In genomic region chr15:77591960-77592613, GRCh38 we compare ENCODE assay signal across 28 cellular contexts. TPM values are rescaled to one million over a fixed set of nuclear protein-coding genes. Genes with fewer than 3 reads are reported as not detected.
"Had no signal": no experiment of that assay in that cellular context is flagged by ENCODE, and none has a peak within 500 bp of the region (broad histone marks: within the 10 kb centered on the region; RNA-seq: fewer than 3 reads in every experiment).

No MANE protein-coding gene starts in this region.

- H3K4me1 ChIP-seq: foreskin keratinocyte, left ventricle myocardium inferior, stomach, suprapubic skin, transverse colon, vagina had no signal

- ATAC-seq: activated CD8-positive, alpha-beta T cell treated with anti-CD3 and anti-CD28 coated beads, Interleukin-2, amount 10 ng/mL, durations not matched to agents 7 days and 5 days; activated naive CD8-positive, alpha-beta T cell treated with anti-CD3 and anti-CD28 coated beads, Interleukin-2, amount 50 U/mL, for 24 hours; natural killer cell; sciatic nerve; stimulated activated memory B cell treated with anti-CD40 and anti-IgM and Interleukin-4, amounts not matched to agents 10 μg/mL and 1 μg/mL and 100 μg/mL, for 72 hours had no signal

- H3K36me3 ChIP-seq: brain microvascular endothelial cell, left ventricle myocardium inferior, pancreas, stomach, suprapubic skin, transverse colon, vagina had no signal

- H3K27me3 ChIP-seq: brain microvascular endothelial cell, foreskin keratinocyte, pancreas, stomach, suprapubic skin, transverse colon, vagina had no signal

- H3K36me3 Mint-ChIP-seq: mesothelial cell of epicardium; natural killer cell; stimulated activated memory B cell treated with anti-CD40 and anti-IgM and Interleukin-4, amounts not matched to agents 10 μg/mL and 1 μg/mL and 100 μg/mL, for 72 hours had no signal

- H3K9me3 Mint-ChIP-seq: activated naive CD8-positive, alpha-beta T cell treated with anti-CD3 and anti-CD28 coated beads, Interleukin-2, amount 50 U/mL, for 24 hours; activated T-helper 1 cell treated with anti-CD3 and anti-CD28 coated beads, Interleukin-12 subunit alpha, Interleukin-12 subunit beta, Interleukin-2, Interleukin-4 antibody, amounts not matched to agents 30 ng/mL and 10 ng/mL and 1 ng/mL, durations not matched to agents 14 hours and 24 hours and 36 hours; mesothelial cell of epicardium; natural killer cell; stimulated activated memory B cell treated with anti-CD40 and anti-IgM and Interleukin-4, amounts not matched to agents 10 μg/mL and 1 μg/mL and 100 μg/mL, for 72 hours had no signal

- H3K27ac ChIP-seq: brain microvascular endothelial cell, foreskin keratinocyte, left ventricle myocardium inferior, pancreas, stomach, suprapubic skin, transverse colon, vagina had no signal

- H3K27ac Mint-ChIP-seq: activated CD8-positive, alpha-beta T cell treated with anti-CD3 and anti-CD28 coated beads, Interleukin-2, amount 10 ng/mL, durations not matched to agents 7 days and 5 days; activated naive CD8-positive, alpha-beta T cell treated with anti-CD3 and anti-CD28 coated beads, Interleukin-2, amount 50 U/mL, for 24 hours; activated T-helper 1 cell treated with anti-CD3 and anti-CD28 coated beads, Interleukin-12 subunit alpha, Interleukin-12 subunit beta, Interleukin-2, Interleukin-4 antibody, amounts not matched to agents 30 ng/mL and 10 ng/mL and 1 ng/mL, durations not matched to agents 14 hours and 24 hours and 36 hours; mesothelial cell of epicardium; natural killer cell; stimulated activated memory B cell treated with anti-CD40 and anti-IgM and Interleukin-4, amounts not matched to agents 10 μg/mL and 1 μg/mL and 100 μg/mL, for 72 hours had no signal

- H3K4me3 ChIP-seq: left ventricle myocardium inferior, pancreas, stomach, suprapubic skin, transverse colon, vagina had no signal

- FAIRE-seq: kidney, pancreas, small intestine had no signal

- H3K4me3 Mint-ChIP-seq: activated CD8-positive, alpha-beta T cell treated with anti-CD3 and anti-CD28 coated beads, Interleukin-2, amount 10 ng/mL, durations not matched to agents 7 days and 5 days; activated naive CD8-positive, alpha-beta T cell treated with anti-CD3 and anti-CD28 coated beads, Interleukin-2, amount 50 U/mL, for 24 hours; activated T-helper 1 cell treated with anti-CD3 and anti-CD28 coated beads, Interleukin-12 subunit alpha, Interleukin-12 subunit beta, Interleukin-2, Interleukin-4 antibody, amounts not matched to agents 30 ng/mL and 10 ng/mL and 1 ng/mL, durations not matched to agents 14 hours and 24 hours and 36 hours; mesothelial cell of epicardium; natural killer cell; stimulated activated memory B cell treated with anti-CD40 and anti-IgM and Interleukin-4, amounts not matched to agents 10 μg/mL and 1 μg/mL and 100 μg/mL, for 72 hours had no signal

- H3K4me1 Mint-ChIP-seq: activated naive CD8-positive, alpha-beta T cell treated with anti-CD3 and anti-CD28 coated beads, Interleukin-2, amount 50 U/mL, for 24 hours; natural killer cell; stimulated activated memory B cell treated with anti-CD40 and anti-IgM and Interleukin-4, amounts not matched to agents 10 μg/mL and 1 μg/mL and 100 μg/mL, for 72 hours had no signal

- H3K9me3 ChIP-seq: left ventricle myocardium inferior, pancreas, stomach, suprapubic skin, transverse colon, vagina had no signal

- DNase-seq: activated CD4-positive, alpha-beta T cell treated with anti-CD3 and anti-CD28 coated beads, Interleukin-2, amount 50 U/mL, for 1 hour; activated CD4-positive, CD25-positive, alpha-beta regulatory T cell treated with anti-CD3 and anti-CD28 coated beads, Interleukin-2, amount 50 U/mL, for 72 hours; activated CD8-positive, alpha-beta T cell treated with anti-CD3 and anti-CD28 coated beads, Interleukin-2, amount 10 ng/mL, durations not matched to agents 7 days and 5 days; activated gamma-delta T cell; activated naive CD4-positive, alpha-beta T cell treated with anti-CD3 and anti-CD28 coated beads, Interleukin-2, amount 50 U/mL, for 16 hours; activated naive CD8-positive, alpha-beta T cell treated with anti-CD3 and anti-CD28 coated beads, Interleukin-2, amount 50 U/mL, for 24 hours; anterior cingulate cortex; brain microvascular endothelial cell; central memory CD4-positive, alpha-beta T cell; dermis blood vessel endothelial cell; effector memory CD4-positive, alpha-beta T cell; foreskin keratinocyte; kidney; left ventricle myocardium inferior; mammary epithelial cell; natural killer cell; pancreas; small intestine; stomach; transverse colon had no signal

RNA-seq across cellular contexts. Expression of gene LINGO1, which starts 40.6 kb away (rescaled TPM):
- total RNA-seq: activated CD8-positive, alpha-beta T cell treated with anti-CD3 and anti-CD28 coated beads, Interleukin-2, amount 10 ng/mL, durations not matched to agents 7 days and 5 days; activated T-helper 1 cell treated with anti-CD3 and anti-CD28 coated beads, Interleukin-12 subunit alpha, Interleukin-12 subunit beta, Interleukin-2, Interleukin-4 antibody, amounts not matched to agents 30 ng/mL and 10 ng/mL and 1 ng/mL, durations not matched to agents 14 hours and 24 hours and 36 hours; dermis blood vessel endothelial cell; natural killer cell; pulmonary artery endothelial cell; T-helper 2 cell treated with Interferon-gamma antibody and Interleukin-4, amounts not matched to agents 100 ng/mL and 5 ng/mL, for 36 hours had no signal
- polyA plus RNA-seq: mammary epithelial cell had no signal
